8 cellular contexts compared by ENCODE assay signal in the genomic region with DNA sequence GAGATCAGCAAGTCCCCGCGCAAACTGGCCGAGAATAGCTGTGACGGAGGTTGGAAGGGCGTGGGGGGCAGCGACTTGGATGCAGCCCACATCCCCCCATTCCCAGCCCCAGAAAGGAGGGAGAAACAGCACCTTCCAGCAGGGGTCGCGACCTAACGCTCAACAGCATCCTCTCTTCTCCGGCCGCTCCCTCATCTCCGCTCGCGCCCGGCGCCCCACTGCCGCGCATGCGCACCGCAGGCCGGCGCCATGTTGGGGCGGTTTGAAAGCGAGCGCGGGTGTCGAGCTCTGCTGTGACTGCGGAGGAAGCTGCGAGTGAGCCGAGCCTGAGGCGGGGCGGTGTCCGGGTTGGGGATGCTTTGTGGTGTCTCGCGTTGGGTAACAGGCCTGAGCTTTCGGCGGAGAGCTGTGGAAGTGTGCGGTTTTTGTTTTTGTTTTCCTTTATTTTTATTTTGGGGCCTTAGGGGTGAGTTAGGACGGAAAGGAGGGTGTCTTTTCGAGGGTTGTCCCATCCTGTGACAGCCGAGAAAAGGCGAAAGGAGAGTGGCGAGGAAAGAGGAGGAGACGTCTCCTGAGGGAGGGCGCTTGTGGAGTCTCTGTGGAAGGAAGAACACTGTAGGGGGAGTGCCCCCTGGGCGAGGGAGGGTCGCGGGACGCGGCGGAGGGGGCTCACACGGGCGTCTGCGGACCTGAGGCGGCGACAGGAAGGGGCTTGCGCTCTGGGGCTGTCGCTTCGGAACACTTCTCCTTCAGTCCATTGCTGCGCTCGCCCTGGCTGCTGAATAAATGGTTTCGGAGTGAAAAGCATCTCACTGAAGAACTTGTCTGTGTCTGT. TPM values are rescaled to one million over a fixed set of nuclear protein-coding genes. Genes with fewer than 3 reads are reported as not detected.
A peak's percentile ranks its signal among the peaks of the same experiment; 100 is the strongest.
DNase-seq lines count a peak whose midpoint lies in the region; ATAC-seq, FAIRE-seq and TF ChIP-seq lines count a peak whose summit lies in the region.

Gene C18orf54 (plus strand): TSS at position 247 of the 835 bp plus-strand sequence. CDS start 2,667 bp downstream, outside the sequence.
Gene STARD6 (minus strand): TSS at position 199 of the 835 bp plus-strand sequence. CDS start 3,285 bp downstream, outside the sequence.

- peak within 1 kb of the TSS; percentile 89 for H3K9ac ChIP-seq in SU-DHL-6 (ENCODE audit: low read length)
- peak within 1 kb of the TSS; percentile 83 for H3K9ac ChIP-seq in adipocyte (ENCODE audit: low read length)

- H3F3A ChIP-seq in SU-DHL-6 (ENCODE audit: insufficient read depth): peaks cover 24% of the 10 kb centered on the region; the same call in 1 of the 2 replicates

- no peaks in the 10 kb centered on the region for H3K27me3 ChIP-seq in SU-DHL-6 (ENCODE audit: low read length)
- H3K27me3 ChIP-seq in adipocyte (replicated peaks; ENCODE audit: control insufficient read depth, insufficient read depth, low read length): no peaks in the 10 kb centered on the region
- H3K27me3 ChIP-seq in left ventricle myocardium inferior (ENCODE audit: low read depth): no peaks in the 10 kb centered on the region

- ATAC-seq in HG02798 (IDR thresholded peaks at IDR 0.05; ENCODE audit: poor library complexity, unreplicated experiment): peak; percentile 97

- WGBS in urinary bladder: under 1% methylated on average over 62 of the region's 62 CpGs

- FAIRE-seq in GM12891 (lab: Jason Lieb, UNC): peak; percentile 99

- peaks cover 24% of the 10 kb centered on the region for H3K36me3 ChIP-seq in SU-DHL-6 (ENCODE audit: low read length)
- H3K36me3 ChIP-seq in adipocyte (ENCODE audit: control insufficient read depth, insufficient read depth, low read length, severe bottlenecking): no peaks in the 10 kb centered on the region
- no peaks in the 10 kb centered on the region for H3K36me3 ChIP-seq in left ventricle myocardium inferior
- H3K36me3 ChIP-seq in urinary bladder (ENCODE audit: insufficient read depth): no peaks in the 10 kb centered on the region

- peak; percentile 68 for TF ChIP-seq CTCF in SU-DHL-6 (IDR thresholded peaks at IDR 0.05; ENCODE audit: insufficient read depth, low read length, poor library complexity, severe bottlenecking)
- TF ChIP-seq CTCF in left ventricle myocardium inferior (IDR thresholded peaks at IDR 0.05; ENCODE audit: borderline replicate concordance): peak; percentile 49
- peak; percentile 61 for TF ChIP-seq CTCF in progenitor cell of endocrine pancreas (IDR thresholded peaks at IDR 0.05; ENCODE audit: unreplicated experiment)

- H3K27me3 Mint-ChIP-seq in progenitor cell of endocrine pancreas: no peaks in the 10 kb centered on the region

- no peaks in the 10 kb centered on the region for H3K9me2 ChIP-seq in SU-DHL-6 (replicated peaks; ENCODE audit: insufficient read depth, low read length)

- intact Hi-C loops in left ventricle myocardium inferior (cut with micrococcal nuclease): no loop called here

- no peaks in the 10 kb centered on the region for H3K9me3 Mint-ChIP-seq in progenitor cell of endocrine pancreas (ENCODE audit: low read depth)

- TF ChIP-seq POLR2A in GM12891 (IDR thresholded peaks at IDR 0.05; ENCODE audit: low read depth, low read length): peak; percentile 52; the same call in 1 of the 2 replicates

- H3K79me2 ChIP-seq in SU-DHL-6 (ENCODE audit: insufficient read depth, low read length): peaks cover 4% of the 10 kb centered on the region; the same call in 1 of the 2 replicates

- H3K27ac ChIP-seq in SU-DHL-6 (ENCODE audit: low read depth, low read length): peak within 1 kb of the TSS; percentile 60
- H3K27ac ChIP-seq in left ventricle myocardium inferior (replicated peaks): peak within 1 kb of the TSS; percentile 66
- H3K27ac ChIP-seq in urinary bladder (ENCODE audit: low read depth): no peak within 1 kb of the TSS

- H3K4me3 Mint-ChIP-seq in progenitor cell of endocrine pancreas (ENCODE audit: low read depth): peak within 1 kb of the TSS; percentile 93

- no peaks in the 10 kb centered on the region for H3K4me1 ChIP-seq in adipocyte (ENCODE audit: control insufficient read depth, insufficient read depth, low read length)
- peaks cover 25% of the 10 kb centered on the region for H3K4me1 ChIP-seq in left ventricle myocardium inferior
- no peaks in the 10 kb centered on the region for H3K4me1 ChIP-seq in urinary bladder (ENCODE audit: insufficient read depth)

- peak within 1 kb of the TSS; percentile 75 for H3K4me2 ChIP-seq in SU-DHL-6 (ENCODE audit: low read depth, low read length, poor library complexity, severe bottlenecking)

- H3K36me3 Mint-ChIP-seq in progenitor cell of endocrine pancreas (ENCODE audit: insufficient read depth): peaks cover 7% of the 10 kb centered on the region

- H3K27ac Mint-ChIP-seq in progenitor cell of endocrine pancreas: peak within 1 kb of the TSS; percentile 95

- H3K4me3 ChIP-seq in SU-DHL-6 (ENCODE audit: insufficient read depth, low read length, poor library complexity, severe bottlenecking): peak within 1 kb of the TSS; percentile 89
- peak within 1 kb of the TSS; percentile 98 for H3K4me3 ChIP-seq in adipocyte (ENCODE audit: low read length)
- peak within 1 kb of the TSS; percentile 86 for H3K4me3 ChIP-seq in left ventricle myocardium inferior
- H3K4me3 ChIP-seq in urinary bladder (ENCODE audit: low read depth, low read length): peak within 1 kb of the TSS; percentile 71

- H3K4me1 Mint-ChIP-seq in progenitor cell of endocrine pancreas (ENCODE audit: low read depth): peaks cover 11% of the 10 kb centered on the region

- H4K20me1 ChIP-seq in SU-DHL-6 (ENCODE audit: low read depth, low read length): no peaks in the 10 kb centered on the region

- H2AFZ ChIP-seq in SU-DHL-6 (ENCODE audit: low read depth, low read length, severe bottlenecking): peak within 1 kb of the TSS; percentile 100

- H3K9me3 ChIP-seq in SU-DHL-6 (ENCODE audit: insufficient read depth, low read length) (no peaks in the 10 kb centered on the region), adipocyte (ENCODE audit: control insufficient read depth, low read length) (no peaks in the 10 kb centered on the region), left ventricle myocardium inferior (replicated peaks) (no peaks in the 10 kb centered on the region)

- peak; percentile 80 for DNase-seq in GM12891 (ENCODE audit: insufficient read length, low spot score)
- DNase-seq in NCI-H1417 (lab: John Stamatoyannopoulos, UW): peak; percentile 81 to 99 (median 99)
- peak; percentile 95 for DNase-seq in adipocyte (ENCODE audit: low read depth)
- DNase-seq in left ventricle myocardium inferior: peak; percentile 85
- peak; percentile 90 for DNase-seq in progenitor cell of endocrine pancreas (ENCODE audit: low spot score, unreplicated experiment)

TF ChIP-seq in GM12891, 5 proteins besides CTCF, POLR2A, EP300 and RAD21:
- TF ChIP-seq POLR2AphosphoS5 (IDR thresholded peaks at IDR 0.05; ENCODE audit: low read depth, low read length): peak; percentile 39; the same call in 1 of the 2 replicates
- no peak for TF ChIP-seq SPI1 (IDR thresholded peaks at IDR 0.05; ENCODE audit: low read depth, low read length)
- TF ChIP-seq TAF1 (IDR thresholded peaks at IDR 0.05; ENCODE audit: low read depth, low read length): no peak

RNA-seq across cellular contexts. Expression of gene C18orf54, which starts in this region (rescaled TPM):
- 0.59 TPM for polyA plus RNA-seq in GM12891 (2012; ENCODE audit: low read depth, missing spikeins)
- total RNA-seq in left ventricle myocardium inferior (1.4 TPM), progenitor cell of endocrine pancreas (12.2 and 12.6 TPM in 2 replicates), urinary bladder (17.3 TPM)
- polyA plus RNA-seq in urinary bladder: 1.4 TPM

RNA-seq across cellular contexts. Expression of gene STARD6, which starts in this region (rescaled TPM):
- polyA plus RNA-seq in GM12891 (2012; ENCODE audit: low read depth, missing spikeins): 0.41 TPM
- total RNA-seq in left ventricle myocardium inferior (not detected), progenitor cell of endocrine pancreas (not detected in 2 replicates), urinary bladder (0.53 TPM)
- polyA plus RNA-seq in urinary bladder: not detected
